ENCODE assay signal across 20 cellular contexts in the genomic region with DNA sequence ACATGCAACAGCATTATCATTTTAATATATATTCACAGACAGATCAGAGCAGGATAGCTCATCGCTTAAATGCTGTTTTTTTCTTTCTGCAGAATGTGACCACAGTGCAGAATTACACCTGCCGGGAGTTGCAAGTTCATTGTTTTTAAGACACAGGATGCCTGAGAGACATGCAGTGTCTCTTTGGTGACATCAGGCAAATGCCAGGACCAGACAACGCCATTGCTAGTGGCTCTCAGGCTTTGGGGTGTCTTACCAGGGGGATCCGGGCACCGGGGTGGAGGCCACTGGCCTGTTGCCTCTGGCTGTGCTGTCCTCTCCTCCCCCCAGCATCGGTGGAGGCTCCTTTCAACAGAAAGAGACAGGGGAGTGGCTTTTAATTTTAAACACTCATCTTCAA.
"Had no signal": no experiment of that assay in that cellular context is flagged by ENCODE, and none has a peak within 500 bp of the region (broad histone marks: within the 10 kb centered on the region; RNA-seq: fewer than 3 reads in every experiment).

No MANE protein-coding gene starts in this region.

- H3K27me3 Mint-ChIP-seq: activated CD4-positive, alpha-beta memory T cell treated with anti-CD3 and anti-CD28 coated beads for 36 hours; activated CD4-positive, alpha-beta T cell treated with anti-CD3 and anti-CD28 coated beads, Interleukin-2, amount 10 ng/mL, durations not matched to agents 7 days and 5 days; activated naive CD8-positive, alpha-beta T cell treated with anti-CD3 and anti-CD28 coated beads, Interleukin-2, amount 50 U/mL, for 24 hours; central memory CD8-positive, alpha-beta T cell had no signal

- H3K36me3 Mint-ChIP-seq: activated CD4-positive, alpha-beta memory T cell treated with anti-CD3 and anti-CD28 coated beads for 36 hours; activated naive CD4-positive, alpha-beta T cell treated with anti-CD3 and anti-CD28 coated beads, Interleukin-2, amount 50 U/mL, for 72 hours had no signal

- H3K36me3 ChIP-seq: ascending aorta, Peyer's patch had no signal

- H3K9me3 ChIP-seq: ascending aorta, body of pancreas, Peyer's patch had no signal

- H3K4me3 Mint-ChIP-seq: activated CD4-positive, alpha-beta memory T cell treated with anti-CD3 and anti-CD28 coated beads for 36 hours; activated CD4-positive, alpha-beta T cell treated with anti-CD3 and anti-CD28 coated beads, Interleukin-2, amount 10 ng/mL, durations not matched to agents 7 days and 5 days; activated naive CD8-positive, alpha-beta T cell treated with anti-CD3 and anti-CD28 coated beads, Interleukin-2, amount 50 U/mL, for 24 hours; activated T-cell treated with anti-CD3 and anti-CD28 coated beads, Interleukin-2, amount 50 U/mL, for 4 hours; central memory CD8-positive, alpha-beta T cell had no signal

- H3K27ac Mint-ChIP-seq: activated CD4-positive, alpha-beta memory T cell treated with anti-CD3 and anti-CD28 coated beads for 36 hours; activated CD4-positive, alpha-beta T cell treated with anti-CD3 and anti-CD28 coated beads, Interleukin-2, amount 10 ng/mL, durations not matched to agents 7 days and 5 days; activated naive CD4-positive, alpha-beta T cell treated with anti-CD3 and anti-CD28 coated beads, Interleukin-2, amount 50 U/mL, for 72 hours; activated naive CD8-positive, alpha-beta T cell treated with anti-CD3 and anti-CD28 coated beads, Interleukin-2, amount 50 U/mL, for 24 hours had no signal

- DNase-seq: activated CD4-positive, alpha-beta memory T cell treated with anti-CD3 and anti-CD28 coated beads for 36 hours; activated CD4-positive, alpha-beta T cell treated with anti-CD3 and anti-CD28 coated beads, Interleukin-2, amount 10 ng/mL, durations not matched to agents 7 days and 5 days; activated CD4-positive, CD25-positive, alpha-beta regulatory T cell; activated CD8-positive, alpha-beta memory T cell treated with anti-CD3 and anti-CD28 coated beads for 24 hours; activated naive CD4-positive, alpha-beta T cell treated with Interleukin-2 at 50 U/mL for 16 hours; activated naive CD8-positive, alpha-beta T cell treated with anti-CD3 and anti-CD28 coated beads, Interleukin-2, amount 50 U/mL, for 24 hours; activated T-cell treated with anti-CD3 and anti-CD28 coated beads, Interleukin-2, amount 50 U/mL, for 4 hours; amniotic stem cell; body of pancreas; NCI-H1048; NCI-H187 treated with DMSO at 0.1 percent for 48 hours; NCI-H2081 treated with DMSO at 0.1 percent for 48 hours; NCI-H510A; Peyer's patch; SIG-M5; T-helper 1 cell had no signal

- H3K9me3 Mint-ChIP-seq: activated CD4-positive, alpha-beta memory T cell treated with anti-CD3 and anti-CD28 coated beads for 36 hours; activated CD4-positive, alpha-beta T cell treated with anti-CD3 and anti-CD28 coated beads, Interleukin-2, amount 10 ng/mL, durations not matched to agents 7 days and 5 days; activated naive CD4-positive, alpha-beta T cell treated with anti-CD3 and anti-CD28 coated beads, Interleukin-2, amount 50 U/mL, for 72 hours; activated naive CD8-positive, alpha-beta T cell treated with anti-CD3 and anti-CD28 coated beads, Interleukin-2, amount 50 U/mL, for 24 hours; activated T-cell treated with anti-CD3 and anti-CD28 coated beads, Interleukin-2, amount 50 U/mL, for 4 hours; central memory CD8-positive, alpha-beta T cell had no signal

- H3K4me1 Mint-ChIP-seq: activated naive CD8-positive, alpha-beta T cell treated with anti-CD3 and anti-CD28 coated beads, Interleukin-2, amount 50 U/mL, for 24 hours; central memory CD8-positive, alpha-beta T cell had no signal

- H3K27ac ChIP-seq: ascending aorta, body of pancreas, Peyer's patch, VCaP had no signal

- ATAC-seq: activated naive CD4-positive, alpha-beta T cell treated with anti-CD3 and anti-CD28 coated beads, Interleukin-2, amount 50 U/mL, for 72 hours; activated naive CD8-positive, alpha-beta T cell treated with anti-CD3 and anti-CD28 coated beads, Interleukin-2, amount 50 U/mL, for 24 hours; activated T-cell treated with anti-CD3 and anti-CD28 coated beads, Interleukin-2, amount 50 U/mL, for 4 hours; body of pancreas had no signal
